Comparison of ENCODE assay signal across 1 cellular context in genomic region chr12:94805749-94806148, GRCh38.
TF ChIP-seq lines count a peak whose summit lies in the region.

No MANE protein-coding gene starts in this region.

TF ChIP-seq in HEK293, 187 proteins besides CTCF, POLR2A, EP300 and RAD21 (continued from another document and continues in another):
- TF ChIP-seq ZNF561 (tag by site-specific recombination; IDR thresholded peaks at IDR 0.05; ENCODE audit: borderline replicate concordance) (no peak), SP7 (tag by site-specific recombination; IDR thresholded peaks at IDR 0.05) (no peak), MZF1 (tag by site-specific recombination; IDR thresholded peaks at IDR 0.05; ENCODE audit: borderline replicate concordance) (no peak), ZNF747 (tag by site-specific recombination; IDR thresholded peaks at IDR 0.05) (no peak), ZNF521 (tag by site-specific recombination; IDR thresholded peaks at IDR 0.05) (no peak), ZNF324 (tag by site-specific recombination; IDR thresholded peaks at IDR 0.05) (no peak), ZIC2 (tag by site-specific recombination; IDR thresholded peaks at IDR 0.05) (no peak), ZNF585B (tag by site-specific recombination; IDR thresholded peaks at IDR 0.05) (no peak), ZNF843 (tag by site-specific recombination; IDR thresholded peaks at IDR 0.05) (no peak), ZNF266 (tag by site-specific recombination; IDR thresholded peaks at IDR 0.05; ENCODE audit: low read depth) (no peak), ZNF792 (tag by site-specific recombination; IDR thresholded peaks at IDR 0.05) (no peak), ZNF707 (tag by site-specific recombination; IDR thresholded peaks at IDR 0.05) (no peak), ZNF692 (tag by site-specific recombination; IDR thresholded peaks at IDR 0.05) (no peak), BCL11A (tag by site-specific recombination; IDR thresholded peaks at IDR 0.05; ENCODE audit: low read depth) (no peak), ZNF629 (tag by site-specific recombination; IDR thresholded peaks at IDR 0.05) (no peak), HIC1 (tag by site-specific recombination; IDR thresholded peaks at IDR 0.05) (no peak), ZNF121 (tag by site-specific recombination; IDR thresholded peaks at IDR 0.05) (no peak), ZNF398 (tag by site-specific recombination; IDR thresholded peaks at IDR 0.05) (peak; percentile 85), TSHZ1 (tag by site-specific recombination; IDR thresholded peaks at IDR 0.05; ENCODE audit: borderline replicate concordance) (no peak), ZNF223 (tag by site-specific recombination; IDR thresholded peaks at IDR 0.05) (no peak), ZNF433 (tag by site-specific recombination; IDR thresholded peaks at IDR 0.05; ENCODE audit: low read depth) (no peak), ZNF776 (tag by site-specific recombination; IDR thresholded peaks at IDR 0.05; ENCODE audit: borderline replicate concordance) (no peak), ZBTB44 (tag by site-specific recombination; IDR thresholded peaks at IDR 0.05) (peak; percentile 97), ZNF701 (tag by site-specific recombination; IDR thresholded peaks at IDR 0.05) (no peak), ZNF26 (tag by site-specific recombination; IDR thresholded peaks at IDR 0.05) (peak; percentile 79; the same call in 1 of the 2 replicates), ZNF777 (tag by site-specific recombination; IDR thresholded peaks at IDR 0.05; ENCODE audit: borderline replicate concordance) (no peak), PATZ1 (tag by site-specific recombination; IDR thresholded peaks at IDR 0.05) (no peak), ZNF362 (tag by site-specific recombination; IDR thresholded peaks at IDR 0.05) (no peak), ZBTB1 (tag by site-specific recombination; IDR thresholded peaks at IDR 0.05) (no peak), ZSCAN16 (tag by site-specific recombination; IDR thresholded peaks at IDR 0.05) (no peak), ZNF785 (tag by site-specific recombination; IDR thresholded peaks at IDR 0.05) (no peak), ZNF626 (tag by site-specific recombination; IDR thresholded peaks at IDR 0.05) (no peak), ZSCAN4 (tag by site-specific recombination; IDR thresholded peaks at IDR 0.05) (no peak), KLF10 (tag by site-specific recombination; IDR thresholded peaks at IDR 0.05) (no peak), FEZF1 (tag by site-specific recombination; IDR thresholded peaks at IDR 0.05) (no peak), GLI4 (tag by site-specific recombination; IDR thresholded peaks at IDR 0.05) (no peak), ZBTB11 (tag by site-specific recombination; conservative IDR thresholded peaks at IDR 0.05; ENCODE audit: low read depth) (no peak)
